13 cellular contexts compared by ENCODE assay signal in genomic region chr11:3939651-3940190, GRCh38.
DNase-seq lines count a peak whose midpoint lies in the region; FAIRE-seq and TF ChIP-seq lines count a peak whose summit lies in the region.
"Had no signal": no experiment of that assay in that cellular context is flagged by ENCODE, and none has a peak within 500 bp of the region (broad histone marks: within the 10 kb centered on the region; RNA-seq: fewer than 3 reads in every experiment).

No MANE protein-coding gene starts in this region.

- no peaks in the 10 kb centered on the region for H3K36me3 ChIP-seq in astrocyte (ENCODE audit: insufficient read depth, low read length)
- H3K36me3 ChIP-seq: cardiac muscle cell, HAP-1 had no signal

- H3K9ac ChIP-seq in astrocyte (ENCODE audit: low read length) = peak overlapping the region; percentile 37

- H3K79me2 ChIP-seq in astrocyte (ENCODE audit: insufficient read depth, low read length) = no peaks in the 10 kb centered on the region

- DNase-seq in activated T-cell treated with anti-CD3 and anti-CD28 coated beads, Interleukin-2, amount 50 U/mL, for 24 hours = no peak
- no peak for DNase-seq in activated T-cell treated with anti-CD3 and anti-CD28 coated beads, Interleukin-2, amount 50 U/mL, for 48 hours
- DNase-seq in astrocyte (ENCODE audit: low read depth) = peak; percentile 86
- DNase-seq in immature natural killer cell = no peak
- DNase-seq in superior temporal gyrus (ENCODE audit: extremely low spot score) = peak; percentile 44
- no peak for DNase-seq in putamen (ENCODE audit: low spot score)
- DNase-seq in cerebellar cortex (ENCODE audit: low spot score) = no peak
- no peak for DNase-seq in caudate nucleus (lab: John Stamatoyannopoulos, UW)
- DNase-seq: NCI-H774, T-helper 1 cell had no signal

- no peaks in the 10 kb centered on the region for H4K20me1 ChIP-seq in astrocyte (ENCODE audit: insufficient read depth, low read length)

- H3K27ac Mint-ChIP-seq in activated T-cell treated with anti-CD3 and anti-CD28 coated beads, Interleukin-2, amount 50 U/mL, for 24 hours = peak overlapping the region; percentile 28
- peak overlapping the region; percentile 99 for H3K27ac Mint-ChIP-seq in astrocyte (ENCODE audit: unreplicated experiment)
- peak overlapping the region; percentile 4 to 84 (median 60) for H3K27ac Mint-ChIP-seq in immature natural killer cell

- TF ChIP-seq CTCF in astrocyte (IDR thresholded peaks at IDR 0.05; ENCODE audit: insufficient read depth, low read depth, low read length) = no peak

- H3K27me3 Mint-ChIP-seq in activated T-cell treated with anti-CD3 and anti-CD28 coated beads, Interleukin-2, amount 50 U/mL, for 24 hours = no peaks in the 10 kb centered on the region
- H3K27me3 Mint-ChIP-seq in astrocyte (ENCODE audit: low read depth, unreplicated experiment) (no peaks in the 10 kb centered on the region), immature natural killer cell (ENCODE audit: low read depth in 3 of 3) (peaks cover 0 to 4% (median 0%) of the 10 kb centered on the region in 3 donors)

- peaks cover 18% of the 10 kb centered on the region for H3K4me1 ChIP-seq in astrocyte (ENCODE audit: insufficient read depth, low read length)
- H3K4me1 ChIP-seq: HAP-1 had no signal

- no peaks in the 10 kb centered on the region for H3K9me3 ChIP-seq in astrocyte (ENCODE audit: insufficient read depth, low read depth, low read length)
- H3K9me3 ChIP-seq: A549, HAP-1 had no signal

- no peak overlapping the region for H3K4me3 ChIP-seq in astrocyte (ENCODE audit: insufficient read depth, low read depth, low read length)
- H3K4me3 ChIP-seq: A549, cardiac muscle cell, HAP-1 had no signal

- H3K4me2 ChIP-seq in astrocyte (ENCODE audit: low read length) = peak overlapping the region; percentile 77
- H3K4me2 ChIP-seq: A549 had no signal

- FAIRE-seq in astrocyte (lab: Jason Lieb, UNC) = peak; percentile 41
- FAIRE-seq: A549 had no signal

- H3K4me3 Mint-ChIP-seq in activated T-cell treated with anti-CD3 and anti-CD28 coated beads, Interleukin-2, amount 50 U/mL, for 24 hours = no peak overlapping the region
- peak overlapping the region; percentile 59 for H3K4me3 Mint-ChIP-seq in astrocyte (ENCODE audit: unreplicated experiment)
- H3K4me3 Mint-ChIP-seq in immature natural killer cell = peak overlapping the region in 1 of 5 donors; percentile 35

- H3K9me3 Mint-ChIP-seq in activated T-cell treated with anti-CD3 and anti-CD28 coated beads, Interleukin-2, amount 50 U/mL, for 24 hours = no peaks in the 10 kb centered on the region
- H3K9me3 Mint-ChIP-seq in astrocyte (ENCODE audit: unreplicated experiment) = peaks cover 3% of the 10 kb centered on the region
- H3K9me3 Mint-ChIP-seq in immature natural killer cell = no peaks in the 10 kb centered on the region

- no peaks in the 10 kb centered on the region for H3K27me3 ChIP-seq in astrocyte (ENCODE audit: insufficient read depth, low read length)
- H3K27me3 ChIP-seq: cardiac muscle cell had no signal

- H2AFZ ChIP-seq in astrocyte (ENCODE audit: low read depth, low read length) = no peak overlapping the region

- H3K4me1 Mint-ChIP-seq in activated T-cell treated with anti-CD3 and anti-CD28 coated beads, Interleukin-2, amount 50 U/mL, for 24 hours (ENCODE audit: low read depth) = peaks cover 85% of the 10 kb centered on the region
- peaks cover 27% of the 10 kb centered on the region for H3K4me1 Mint-ChIP-seq in astrocyte (ENCODE audit: low read depth, unreplicated experiment)
- peaks cover 91 to 92% of the 10 kb centered on the region in 2 donors for H3K4me1 Mint-ChIP-seq in immature natural killer cell

- H3K27ac ChIP-seq in astrocyte (ENCODE audit: low read depth, low read length) (peak overlapping the region; percentile 74), caudate nucleus (ENCODE audit: low read depth, low read length) (no peak overlapping the region)
- H3K27ac ChIP-seq: A549, cardiac muscle cell had no signal

- H3K36me3 Mint-ChIP-seq in activated T-cell treated with anti-CD3 and anti-CD28 coated beads, Interleukin-2, amount 50 U/mL, for 24 hours (ENCODE audit: low read depth) = peaks cover 21% of the 10 kb centered on the region
- H3K36me3 Mint-ChIP-seq in astrocyte (ENCODE audit: low read depth, unreplicated experiment) = peaks cover 4% of the 10 kb centered on the region
- H3K36me3 Mint-ChIP-seq in immature natural killer cell = peaks cover 0 to 4% (median 0%) of the 10 kb centered on the region in 3 donors

Comparison
In these comparisons a context has a peak if more than half of its experiments do, and no peak if none do; other contexts are left out.
1. DNase-seq: peak in astrocyte (single experiment) and superior temporal gyrus (single experiment); none in activated T-cell treated with anti-CD3 and anti-CD28 coated beads, Interleukin-2, amount 50 U/mL, for 24 hours (single experiment), activated T-cell treated with anti-CD3 and anti-CD28 coated beads, Interleukin-2, amount 50 U/mL, for 48 hours (0 of 2), immature natural killer cell (0 of 3), putamen (single experiment), cerebellar cortex (single experiment) and caudate nucleus (0 of 61).
2. H3K27ac Mint-ChIP-seq: peak in every context shown above with its lines; median percentile 99 in astrocyte; 60 in immature natural killer cell; 28 in activated T-cell treated with anti-CD3 and anti-CD28 coated beads, Interleukin-2, amount 50 U/mL, for 24 hours.